ENCODE assay signal across 13 cellular contexts in the genomic region with DNA sequence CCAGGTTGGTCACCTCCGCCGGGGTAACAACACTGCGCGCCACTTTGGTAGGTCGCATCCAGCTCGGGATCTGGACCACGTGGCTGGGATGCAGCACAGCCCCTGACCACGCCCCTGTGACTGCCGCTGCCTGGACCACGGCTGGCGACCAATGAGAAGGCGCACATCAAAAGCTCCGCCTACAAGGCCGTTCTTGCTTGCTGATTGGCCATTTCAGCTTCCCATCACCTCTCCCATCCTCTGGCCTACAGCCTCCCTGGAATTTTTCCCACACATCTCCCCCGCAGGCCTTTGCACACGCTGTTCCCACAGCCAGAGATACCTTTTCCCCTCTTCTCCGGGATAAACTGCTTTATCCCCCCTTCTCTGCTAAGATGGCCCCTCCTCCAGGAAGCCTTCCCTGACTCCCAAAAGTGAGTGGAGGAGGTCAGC. TPM values are rescaled to one million over a fixed set of nuclear protein-coding genes. Genes with fewer than 3 reads are reported as not detected.
DNase-seq lines count a peak whose midpoint lies in the region; ATAC-seq and TF ChIP-seq lines count a peak whose summit lies in the region.
"Had no signal": no experiment of that assay in that cellular context is flagged by ENCODE, and none has a peak within 500 bp of the region (broad histone marks: within the 10 kb centered on the region; RNA-seq: fewer than 3 reads in every experiment).

No MANE protein-coding gene starts in this region.

- H3K4me1 ChIP-seq in HCT116 (ENCODE audit: control insufficient read depth in 1 of 2, insufficient read depth in 2 of 2, low read length in 2 of 2) (no peaks in the 10 kb centered on the region), adipocyte (ENCODE audit: control insufficient read depth, insufficient read depth, low read length) (no peaks in the 10 kb centered on the region), iPS-15b (ENCODE audit: control insufficient read depth, insufficient read depth, low read length) (no peaks in the 10 kb centered on the region)
- H3K4me1 ChIP-seq: lower lobe of right lung had no signal

- RAD21 ChIA-PET in HCT116 (lab: Charles Lee; ENCODE audit: low non-redundant PET in 1 of 2, low total read pairs in 2 of 2, uncharacterized antibody in 2 of 2, unreplicated experiment in 2 of 2) = no interaction called here

- no peaks in the 10 kb centered on the region for H3K9me3 Mint-ChIP-seq in immature natural killer cell
- H3K9me3 Mint-ChIP-seq: activated naive CD8-positive, alpha-beta T cell treated with anti-CD3 and anti-CD28 coated beads for 36 hours had no signal

- CTCF ChIA-PET in HCT116 (lab: Charles Lee) = interaction anchor here (0.9 to 1.4 kb wide), 2 partner anchors 12 to 60 kb away, joined by 3 to 5 read pairs; partner anchors contain the start of gene MAP1S

- BruUV-seq in HCT116 (replicated peaks; lab: Mats Ljungman, UMichigan) = no TSS peak

- H3K4me3 ChIP-seq in HCT116 (replicated peaks in 1 of 2; ENCODE audit: low read depth in 1 of 2, low read length in 2 of 2) (no peak overlapping the region), adipocyte (ENCODE audit: low read length) (no peak overlapping the region), iPS-15b (ENCODE audit: low read depth, low read length) (peak overlapping the region; percentile 42)
- H3K4me3 ChIP-seq: lower lobe of right lung, skin epidermis had no signal

- H3K4me1 Mint-ChIP-seq in immature natural killer cell = no peaks in the 10 kb centered on the region
- H3K4me1 Mint-ChIP-seq: activated naive CD8-positive, alpha-beta T cell treated with anti-CD3 and anti-CD28 coated beads for 36 hours had no signal

- no peak for TF ChIP-seq RAD21 in HCT116 (IDR thresholded peaks at IDR 0.05; ENCODE audit: low read depth)

- no peaks in the 10 kb centered on the region for H3K9me3 ChIP-seq in HCT116 (ENCODE audit: control insufficient read depth in 1 of 2, insufficient read depth in 1 of 2, low read depth in 1 of 2, low read length in 2 of 2)
- no peaks in the 10 kb centered on the region for H3K9me3 ChIP-seq in adipocyte (ENCODE audit: control insufficient read depth, low read length)
- H3K9me3 ChIP-seq in iPS-15b (ENCODE audit: control insufficient read depth, insufficient read depth, low read length) = no peaks in the 10 kb centered on the region
- H3K9me3 ChIP-seq: lower lobe of right lung had no signal

- H3K36me3 Mint-ChIP-seq in immature natural killer cell = no peaks in the 10 kb centered on the region
- H3K36me3 Mint-ChIP-seq: activated naive CD8-positive, alpha-beta T cell treated with anti-CD3 and anti-CD28 coated beads for 36 hours; CD14-positive monocyte had no signal

- POLR2A ChIA-PET in HCT116 (lab: Charles Lee) = no interaction called here

- H3K9me2 ChIP-seq in HCT116 (ENCODE audit: insufficient read depth) = no peaks in the 10 kb centered on the region

- peaks cover 2 to 7% (median 2%) of the 10 kb centered on the region in 3 donors for H3K27me3 Mint-ChIP-seq in immature natural killer cell (ENCODE audit: low read depth in 3 of 3)
- H3K27me3 Mint-ChIP-seq: activated naive CD8-positive, alpha-beta T cell treated with anti-CD3 and anti-CD28 coated beads for 36 hours had no signal

- no peak overlapping the region for H3K27ac ChIP-seq in HCT116 (ENCODE audit: low read depth, low read length)
- H3K27ac ChIP-seq: lower lobe of right lung, skin epidermis had no signal

- H2AFZ ChIP-seq in HCT116 (ENCODE audit: low read depth, low read length, poor library complexity, severe bottlenecking) = peak overlapping the region; percentile 73

- H3K27ac Mint-ChIP-seq in immature natural killer cell = no peak overlapping the region
- H3K27ac Mint-ChIP-seq: activated naive CD8-positive, alpha-beta T cell treated with anti-CD3 and anti-CD28 coated beads for 36 hours had no signal

- no peak for TF ChIP-seq POLR2A in HCT116 (IDR thresholded peaks at IDR 0.05; ENCODE audit: borderline replicate concordance, extremely low read depth, insufficient read depth, insufficient read length)

- H3K9ac ChIP-seq in HCT116 (ENCODE audit: low read length) = no peak overlapping the region
- no peak overlapping the region for H3K9ac ChIP-seq in adipocyte (ENCODE audit: low read length)
- H3K9ac ChIP-seq in iPS-15b (ENCODE audit: low read depth, low read length) = no peak overlapping the region

- H3K27me3 ChIP-seq in HCT116 (ENCODE audit: insufficient read depth, low read length) (no peaks in the 10 kb centered on the region), adipocyte (replicated peaks; ENCODE audit: control insufficient read depth, insufficient read depth, low read length) (peaks cover 1% of the 10 kb centered on the region), iPS-15b (ENCODE audit: control insufficient read depth, insufficient read depth, low read length) (peaks cover 4% of the 10 kb centered on the region)

- ATAC-seq in HCT116 (peak; percentile 87), GM19452 (IDR thresholded peaks at IDR 0.05; ENCODE audit: unreplicated experiment) (no peak), GM19463 (IDR thresholded peaks at IDR 0.05; ENCODE audit: unreplicated experiment) (no peak), GM21576 (IDR thresholded peaks at IDR 0.05; ENCODE audit: unreplicated experiment) (no peak)

- no peak for TF ChIP-seq CTCF in HCT116 (IDR thresholded peaks at IDR 0.05 in 2 of 3, conservative IDR thresholded peaks at IDR 0.05 in 1 of 3; ENCODE audit: borderline replicate concordance in 1 of 3, insufficient read depth in 1 of 3, low read depth in 2 of 3, low read length in 2 of 3)

- H3K4me2 ChIP-seq in HCT116 (ENCODE audit: low read length) = no peak overlapping the region

- H4K20me1 ChIP-seq in HCT116 (ENCODE audit: insufficient read depth) = no peaks in the 10 kb centered on the region

- no peaks in the 10 kb centered on the region for H3K79me2 ChIP-seq in HCT116 (ENCODE audit: insufficient read depth, low read length)

- H3K36me3 ChIP-seq in HCT116 (ENCODE audit: control insufficient read depth in 1 of 2, insufficient read depth in 2 of 2, low read length in 2 of 2) (no peaks in the 10 kb centered on the region), adipocyte (ENCODE audit: control insufficient read depth, insufficient read depth, low read length, severe bottlenecking) (no peaks in the 10 kb centered on the region), iPS-15b (ENCODE audit: control insufficient read depth, insufficient read depth, low read length) (no peaks in the 10 kb centered on the region)
- H3K36me3 ChIP-seq: lower lobe of right lung had no signal

- H3K4me3 Mint-ChIP-seq in immature natural killer cell = no peak overlapping the region
- H3K4me3 Mint-ChIP-seq: activated naive CD8-positive, alpha-beta T cell treated with anti-CD3 and anti-CD28 coated beads for 36 hours; CD14-positive monocyte had no signal

- intact Hi-C loops in HCT116 (cut with micrococcal nuclease) = no loop called here

- DNase-seq in AG08395 (ENCODE audit: low spot score) = peak; percentile 64
- DNase-seq in HCT116 (ENCODE audit: low read depth, low spot score) = peak; percentile 69
- peak; percentile 18 for DNase-seq in adipocyte (ENCODE audit: low read depth)
- DNase-seq in immature natural killer cell = no peak
- DNase-seq: activated naive CD8-positive, alpha-beta T cell treated with anti-CD3 and anti-CD28 coated beads for 36 hours; lower lobe of right lung; NCI-H1105 treated with DMSO at 0.1 percent for 48 hours had no signal

TF ChIP-seq in HCT116, 20 proteins besides CTCF, POLR2A, EP300 and RAD21:
- TF ChIP-seq EZH2 (IDR thresholded peaks at IDR 0.05) (no peak), ZFX (IDR thresholded peaks at IDR 0.05) (no peak)
- TF ChIP-seq, protein P1, sequence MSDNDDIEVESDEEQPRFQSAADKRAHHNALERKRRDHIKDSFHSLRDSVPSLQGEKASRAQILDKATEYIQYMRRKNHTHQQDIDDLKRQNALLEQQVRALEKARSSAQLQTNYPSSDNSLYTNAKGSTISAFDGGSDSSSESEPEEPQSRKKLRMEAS (IDR thresholded peaks at IDR 0.05) = peak; percentile 48; the same call in 1 of the 2 replicates

RNA-seq across cellular contexts. Expression of gene MAP1S, which starts 12.5 kb away (rescaled TPM):
- total RNA-seq in HCT116 (2021; ENCODE audit: unreplicated experiment) = 80.8 TPM
- 81.9 and 125 TPM in 2 replicates for polyA plus RNA-seq in HCT116 (2012)
- polyA plus RNA-seq in immature natural killer cell = 10 to 100 TPM; 14.7 to 51.5 (median 17.7) TPM

RNA-seq across cellular contexts. Expression of gene UNC13A, which starts 18.6 kb away (rescaled TPM):
- total RNA-seq in HCT116 (2021; ENCODE audit: unreplicated experiment) = 29.0 TPM
- polyA plus RNA-seq in HCT116 (2012) = 9.4 and 16.6 TPM in 2 replicates
- not detected for polyA plus RNA-seq in immature natural killer cell
- polyA plus RNA-seq: CD14-positive monocyte had no signal

RNA-seq across cellular contexts. Expression of gene FCHO1, which starts 44.5 kb away (rescaled TPM):
- 28.1 TPM for total RNA-seq in HCT116 (2021; ENCODE audit: unreplicated experiment)
- 36.8 and 37.2 TPM in 2 replicates for polyA plus RNA-seq in HCT116 (2012)
- polyA plus RNA-seq in immature natural killer cell = 10 to 100 TPM in 1 of 3 donors, 1 to 10 TPM in 2; 2.0 to 27.0 (median 6.7) TPM

Comparison
In these comparisons a context has a peak if more than half of its experiments do, and no peak if none do; other contexts are left out.
1. DNase-seq: peak in AG08395 (single experiment), HCT116 (single experiment) and adipocyte (single experiment); none in immature natural killer cell (0 of 3).